1 cellular context compared by ENCODE assay signal in the genomic region with DNA sequence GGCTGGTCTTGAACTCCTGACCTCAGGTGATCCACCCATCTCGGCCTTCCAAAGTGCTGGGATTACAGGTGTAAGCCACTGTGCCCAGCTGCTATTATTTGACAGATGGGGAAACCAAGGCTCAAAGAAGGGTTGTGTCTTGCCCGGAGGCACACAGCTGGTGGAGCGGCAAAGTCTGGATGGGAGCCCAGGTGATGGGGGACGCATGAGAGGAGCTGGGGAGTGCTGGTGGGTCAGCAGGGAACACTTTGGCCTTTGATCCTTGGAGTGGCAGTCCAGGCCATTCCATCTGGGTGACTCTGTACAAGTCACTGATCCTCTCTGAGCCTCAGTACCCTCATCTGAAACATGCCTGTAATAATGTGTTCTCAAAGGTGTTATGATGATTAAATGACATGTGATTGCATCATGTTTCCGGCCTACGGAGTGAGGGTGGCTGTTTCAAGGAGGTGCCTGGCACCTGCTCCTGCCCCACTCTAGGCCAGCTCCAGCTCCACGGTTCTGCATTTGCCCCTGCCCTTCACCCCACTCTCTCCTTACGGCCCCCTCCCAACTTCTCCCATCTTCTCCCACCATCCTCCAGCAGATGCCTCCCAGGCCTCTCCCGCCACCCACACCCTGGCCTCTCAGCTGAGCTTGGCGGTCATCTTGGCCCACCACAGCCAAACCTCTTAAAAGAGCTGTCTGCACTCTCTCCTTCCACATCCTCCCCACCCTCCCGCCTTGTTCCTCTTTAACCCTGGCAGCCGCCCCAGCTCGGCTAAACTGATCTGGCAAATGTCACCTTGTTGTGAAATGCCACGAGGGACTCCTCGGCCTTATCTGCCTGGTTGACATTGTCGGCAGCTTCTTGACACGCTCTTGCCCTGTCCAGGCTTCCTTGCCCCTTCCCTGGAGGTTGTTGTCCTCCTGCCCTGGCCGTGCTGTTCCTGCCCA.
TF ChIP-seq lines count a peak whose summit lies in the region.

No MANE protein-coding gene starts in this region.

TF ChIP-seq in GM12878, 131 proteins besides CTCF, POLR2A, EP300 and RAD21:
- peak; percentile 22; the same call in 1 of the 2 replicates for TF ChIP-seq SPI1 (IDR thresholded peaks at IDR 0.05; ENCODE audit: borderline replicate concordance, insufficient read depth, low read depth, low read length)
- 0 out of 2 replicates have a peak, but pooled peaks have one; percentile 19 for TF ChIP-seq YY1 (IDR thresholded peaks at IDR 0.05; ENCODE audit: low read depth, low read length)
- 0 out of 2 replicates have a peak, but pooled peaks have one; percentile 38 for TF ChIP-seq RUNX3 (IDR thresholded peaks at IDR 0.05; ENCODE audit: low read length)
- TF ChIP-seq, protein P1, sequence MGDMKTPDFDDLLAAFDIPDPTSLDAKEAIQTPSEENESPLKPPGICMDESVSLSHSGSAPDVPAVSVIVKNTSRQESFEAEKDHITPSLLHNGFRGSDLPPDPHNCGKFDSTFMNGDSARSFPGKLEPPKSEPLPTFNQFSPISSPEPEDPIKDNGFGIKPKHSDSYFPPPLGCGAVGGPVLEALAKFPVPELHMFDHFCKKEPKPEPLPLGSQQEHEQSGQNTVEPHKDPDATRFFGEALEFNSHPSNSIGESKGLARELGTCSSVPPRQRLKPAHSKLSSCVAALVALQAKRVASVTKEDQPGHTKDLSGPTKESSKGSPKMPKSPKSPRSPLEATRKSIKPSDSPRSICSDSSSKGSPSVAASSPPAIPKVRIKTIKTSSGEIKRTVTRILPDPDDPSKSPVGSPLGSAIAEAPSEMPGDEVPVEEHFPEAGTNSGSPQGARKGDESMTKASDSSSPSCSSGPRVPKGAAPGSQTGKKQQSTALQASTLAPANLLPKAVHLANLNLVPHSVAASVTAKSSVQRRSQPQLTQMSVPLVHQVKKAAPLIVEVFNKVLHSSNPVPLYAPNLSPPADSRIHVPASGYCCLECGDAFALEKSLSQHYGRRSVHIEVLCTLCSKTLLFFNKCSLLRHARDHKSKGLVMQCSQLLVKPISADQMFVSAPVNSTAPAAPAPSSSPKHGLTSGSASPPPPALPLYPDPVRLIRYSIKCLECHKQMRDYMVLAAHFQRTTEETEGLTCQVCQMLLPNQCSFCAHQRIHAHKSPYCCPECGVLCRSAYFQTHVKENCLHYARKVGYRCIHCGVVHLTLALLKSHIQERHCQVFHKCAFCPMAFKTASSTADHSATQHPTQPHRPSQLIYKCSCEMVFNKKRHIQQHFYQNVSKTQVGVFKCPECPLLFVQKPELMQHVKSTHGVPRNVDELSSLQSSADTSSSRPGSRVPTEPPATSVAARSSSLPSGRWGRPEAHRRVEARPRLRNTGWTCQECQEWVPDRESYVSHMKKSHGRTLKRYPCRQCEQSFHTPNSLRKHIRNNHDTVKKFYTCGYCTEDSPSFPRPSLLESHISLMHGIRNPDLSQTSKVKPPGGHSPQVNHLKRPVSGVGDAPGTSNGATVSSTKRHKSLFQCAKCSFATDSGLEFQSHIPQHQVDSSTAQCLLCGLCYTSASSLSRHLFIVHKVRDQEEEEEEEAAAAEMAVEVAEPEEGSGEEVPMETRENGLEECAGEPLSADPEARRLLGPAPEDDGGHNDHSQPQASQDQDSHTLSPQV (IDR thresholded peaks at IDR 0.05), result no peak
- peak in 1 of 2 experiments; percentile 58; a peak in 1 of 4 replicates for TF ChIP-seq CEBPB (IDR thresholded peaks at IDR 0.05; ENCODE audit: borderline replicate concordance in 1 of 2, low read depth in 2 of 2, low read length in 2 of 2)
